8 cellular contexts compared by ENCODE assay signal in the genomic region with DNA sequence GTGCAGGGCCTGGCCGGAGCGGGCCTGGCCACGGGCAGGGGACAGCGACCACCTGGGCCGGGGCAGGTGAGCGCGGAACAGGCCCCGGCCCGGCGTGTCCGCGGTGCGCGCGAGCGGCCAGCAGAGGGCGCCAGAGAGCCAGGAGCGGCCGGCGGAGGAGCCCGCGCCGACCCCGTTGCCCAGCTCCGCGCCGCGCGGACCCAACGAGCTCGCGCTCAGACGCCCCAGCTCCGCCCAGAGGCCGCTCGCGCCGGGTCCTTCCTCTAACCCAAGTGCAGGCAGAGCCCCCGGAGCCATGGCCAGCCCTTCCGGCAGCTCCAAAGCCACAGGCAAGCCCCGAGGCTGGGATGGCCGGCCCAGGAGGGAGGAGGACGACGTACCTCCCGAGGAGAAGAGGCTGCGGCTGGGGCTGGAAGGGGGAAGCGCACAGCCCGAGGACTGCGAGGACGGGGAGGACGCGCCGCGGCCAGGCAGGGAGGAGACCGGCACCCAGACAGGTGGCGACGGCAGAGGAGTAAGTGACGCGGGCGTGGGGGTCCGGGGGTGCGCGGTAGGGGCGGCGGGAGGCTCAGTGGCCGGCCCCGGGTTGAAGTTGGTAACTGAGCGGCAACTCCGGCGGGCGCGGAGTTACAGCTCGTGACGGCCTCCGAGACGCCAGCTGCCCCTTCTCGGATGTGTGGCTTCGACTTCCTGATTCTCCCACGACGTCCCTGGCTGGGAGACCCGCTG.
DNase-seq lines count a peak whose midpoint lies in the region; TF ChIP-seq lines count a peak whose summit lies in the region.
"Not testable (repeated sequence)": the region's sequence is repeated elsewhere in the genome, so short reads cannot be mapped to it uniquely, and the experiment has no call there.

No MANE protein-coding gene starts in this region.

- H3K4me3 Mint-ChIP-seq in activated T-helper 2 cell treated with anti-CD3 and anti-CD28 coated beads, Interferon-gamma antibody, Interleukin-2, Interleukin-4, amounts not matched to agents 10 μg/mL and 5 μg/mL and 100 μg/mL, durations not matched to agents 14 hours and 24 hours and 36 hours (ENCODE audit: low read depth) = peak overlapping the region; percentile 67

- H3K9me3 Mint-ChIP-seq in activated T-helper 2 cell treated with anti-CD3 and anti-CD28 coated beads, Interferon-gamma antibody, Interleukin-2, Interleukin-4, amounts not matched to agents 10 μg/mL and 5 μg/mL and 100 μg/mL, durations not matched to agents 14 hours and 24 hours and 36 hours = not testable (repeated sequence)

- H3K4me3 ChIP-seq in GM12864 (ENCODE audit: low read depth, low read length) (peak overlapping the region; percentile 35), epithelial cell of esophagus (ENCODE audit: low read length) (peak overlapping the region; percentile 30), lower leg skin (ENCODE audit: low read depth, poor library complexity, severe bottlenecking) (peak overlapping the region; percentile 23)

- 0 to 2% methylated on average over 14 to 57 of the region's 81 CpGs for WGBS in lower leg skin, 2 donors

- H3K27ac Mint-ChIP-seq in activated T-helper 2 cell treated with anti-CD3 and anti-CD28 coated beads, Interferon-gamma antibody, Interleukin-2, Interleukin-4, amounts not matched to agents 10 μg/mL and 5 μg/mL and 100 μg/mL, durations not matched to agents 14 hours and 24 hours and 36 hours = not testable (repeated sequence)

- H3K36me3 Mint-ChIP-seq in activated T-helper 2 cell treated with anti-CD3 and anti-CD28 coated beads, Interferon-gamma antibody, Interleukin-2, Interleukin-4, amounts not matched to agents 10 μg/mL and 5 μg/mL and 100 μg/mL, durations not matched to agents 14 hours and 24 hours and 36 hours (ENCODE audit: low read depth) = not testable (repeated sequence)

- TF ChIP-seq CTCF in GM12864 (IDR thresholded peaks at IDR 0.05; ENCODE audit: low read depth, low read length, missing control alignments) = peak; percentile 63
- TF ChIP-seq CTCF in epithelial cell of esophagus (IDR thresholded peaks at IDR 0.05; ENCODE audit: insufficient read depth, low read depth, low read length, missing control alignments); lower leg skin (IDR thresholded peaks at IDR 0.05): not testable (repeated sequence)

- DNase-seq in GM12864 (ENCODE audit: low read depth) (peak; percentile 0), NCI-H1092 (lab: John Stamatoyannopoulos, UW) (peak; percentile 35), SKM-1 (lab: John Stamatoyannopoulos, UW; ENCODE audit: unreplicated experiment) (peak; percentile 62), epithelial cell of esophagus (ENCODE audit: low read depth) (peak; percentile 30), lower leg skin (ENCODE audit: low spot score in 2 of 2) (peak; percentile 22 to 92), smooth muscle cell of the brain vasculature (ENCODE audit: low read depth, low spot score) (peak; percentile 7), ureter (ENCODE audit: low spot score) (peak; percentile 71)
- DNase-seq in activated T-helper 2 cell treated with anti-CD3 and anti-CD28 coated beads, Interferon-gamma antibody, Interleukin-2, Interleukin-4, amounts not matched to agents 10 μg/mL and 5 μg/mL and 100 μg/mL, durations not matched to agents 14 hours and 24 hours and 36 hours (ENCODE audit: low spot score) = peak; percentile 49

- intact Hi-C loops in activated T-helper 2 cell treated with anti-CD3 and anti-CD28 coated beads, Interferon-gamma antibody, Interleukin-2, Interleukin-4, amounts not matched to agents 10 μg/mL and 5 μg/mL and 100 μg/mL, durations not matched to agents 14 hours and 24 hours and 36 hours (cut with micrococcal nuclease) = loop anchor here (5.0 kb wide), 1 partner anchor 125 kb away; no protein-coding TSS in a partner anchor
- intact Hi-C loops in lower leg skin (cut with DNase I; ENCODE audit: low total_unique reads) = not testable (repeated sequence)

- H3K27me3 Mint-ChIP-seq in activated T-helper 2 cell treated with anti-CD3 and anti-CD28 coated beads, Interferon-gamma antibody, Interleukin-2, Interleukin-4, amounts not matched to agents 10 μg/mL and 5 μg/mL and 100 μg/mL, durations not matched to agents 14 hours and 24 hours and 36 hours (ENCODE audit: low read depth) = peaks cover 31% of the 10 kb centered on the region

- not testable (repeated sequence) for TF ChIP-seq POLR2A in lower leg skin (IDR thresholded peaks at IDR 0.05)

- H3K4me1 Mint-ChIP-seq in activated T-helper 2 cell treated with anti-CD3 and anti-CD28 coated beads, Interferon-gamma antibody, Interleukin-2, Interleukin-4, amounts not matched to agents 10 μg/mL and 5 μg/mL and 100 μg/mL, durations not matched to agents 14 hours and 24 hours and 36 hours (ENCODE audit: low read depth) = not testable (repeated sequence)

Comparison
In these comparisons a context has a peak if more than half of its experiments do, and no peak if none do; other contexts are left out.
1. Peak in every context shown above with its lines: DNase-seq and H3K4me3 ChIP-seq.
2. DNase-seq: peak in every context shown above with its lines; median percentile 71 in ureter; 62 in SKM-1; 57 in lower leg skin; 49 in activated T-helper 2 cell treated with anti-CD3 and anti-CD28 coated beads, Interferon-gamma antibody, Interleukin-2, Interleukin-4, amounts not matched to agents 10 μg/mL and 5 μg/mL and 100 μg/mL, durations not matched to agents 14 hours and 24 hours and 36 hours; 35 in NCI-H1092; 30 in epithelial cell of esophagus; 7 in smooth muscle cell of the brain vasculature; 0 in GM12864.